2 cellular contexts compared by ENCODE assay signal in genomic region chr5:176469293-176469692, GRCh38.
A peak's percentile ranks its signal among the peaks of the same experiment; 100 is the strongest.
TF ChIP-seq lines count a peak whose summit lies in the region.

No MANE protein-coding gene starts in this region.

TF ChIP-seq in liver, 16 proteins besides CTCF, POLR2A, EP300 and RAD21:
- peak; percentile 13 for TF ChIP-seq YY1 (IDR thresholded peaks at IDR 0.05)
- peak; percentile 16 to 47 for TF ChIP-seq RXRA (IDR thresholded peaks at IDR 0.05)
- no peak for TF ChIP-seq ZBTB33 (IDR thresholded peaks at IDR 0.05)
- peak in 1 of 2 donors; percentile 36 for TF ChIP-seq JUND (IDR thresholded peaks at IDR 0.05)
- no peak for TF ChIP-seq TAF1 (conservative IDR thresholded peaks at IDR 0.05)
- TF ChIP-seq GABPA (IDR thresholded peaks at IDR 0.05 in 1 of 2, conservative IDR thresholded peaks at IDR 0.05 in 1 of 2), result no peak
- no peak for TF ChIP-seq EGR1 (IDR thresholded peaks at IDR 0.05; ENCODE audit: low read depth in 2 of 2)
- peak; percentile 44 for TF ChIP-seq HNF4A (conservative IDR thresholded peaks at IDR 0.05)
- no peak for TF ChIP-seq FOXA1 (IDR thresholded peaks at IDR 0.05)
TF ChIP-seq in liver: peak in this region for 4.

TF ChIP-seq in HepG2, 621 proteins besides CTCF, POLR2A, EP300 and RAD21:
- TF ChIP-seq MXD3 (CRISPR knock-in tag; IDR thresholded peaks at IDR 0.05) (no peak), ZNF10 (CRISPR knock-in tag; IDR thresholded peaks at IDR 0.05; ENCODE audit: borderline replicate concordance, low read depth) (no peak), SP2 (CRISPR knock-in tag; IDR thresholded peaks at IDR 0.05) (no peak), ZNF34 (CRISPR knock-in tag; IDR thresholded peaks at IDR 0.05; ENCODE audit: borderline replicate concordance) (no peak), ZNF160 (CRISPR knock-in tag; IDR thresholded peaks at IDR 0.05) (no peak), FOXC1 (CRISPR knock-in tag; IDR thresholded peaks at IDR 0.05; ENCODE audit: borderline replicate concordance) (no peak), NFYC (CRISPR knock-in tag; IDR thresholded peaks at IDR 0.05) (no peak), ZC3H4 (CRISPR knock-in tag; IDR thresholded peaks at IDR 0.05; ENCODE audit: borderline replicate concordance) (no peak), HOMEZ (CRISPR knock-in tag; IDR thresholded peaks at IDR 0.05; ENCODE audit: low read depth) (no peak), HNF4A (CRISPR knock-in tag; IDR thresholded peaks at IDR 0.05) (no peak), ZNF337 (CRISPR knock-in tag; IDR thresholded peaks at IDR 0.05; ENCODE audit: borderline replicate concordance, low read depth) (no peak), NCOA5 (CRISPR knock-in tag; IDR thresholded peaks at IDR 0.05) (no peak), PBX2 (CRISPR knock-in tag; IDR thresholded peaks at IDR 0.05) (no peak), JUNB (CRISPR knock-in tag; IDR thresholded peaks at IDR 0.05; ENCODE audit: borderline replicate concordance) (no peak), ZNF772 (CRISPR knock-in tag; IDR thresholded peaks at IDR 0.05) (no peak), ZBTB8A (CRISPR knock-in tag; IDR thresholded peaks at IDR 0.05; ENCODE audit: borderline replicate concordance, low read depth) (no peak), ZNF784 (CRISPR knock-in tag; IDR thresholded peaks at IDR 0.05; ENCODE audit: borderline replicate concordance) (no peak), MLXIP (CRISPR knock-in tag; IDR thresholded peaks at IDR 0.05; ENCODE audit: borderline replicate concordance) (no peak), MBNL3 (CRISPR knock-in tag; conservative IDR thresholded peaks at IDR 0.05) (no peak)
TF ChIP-seq in HepG2: peak in this region for 0.
